12 cellular contexts compared by ENCODE assay signal in genomic region chr18:23356915-23357421, GRCh38.
DNase-seq lines count a peak whose midpoint lies in the region; ATAC-seq and TF ChIP-seq lines count a peak whose summit lies in the region.
"Had no signal": no experiment of that assay in that cellular context is flagged by ENCODE, and none has a peak within 500 bp of the region (broad histone marks: within the 10 kb centered on the region; RNA-seq: fewer than 3 reads in every experiment).

No MANE protein-coding gene starts in this region.

- H3K27ac ChIP-seq in heart left ventricle = peak overlapping the region; percentile 39 to 87 (median 67)
- H3K27ac ChIP-seq: SK-N-MC had no signal

- in situ Hi-C loops in astrocyte of the spinal cord (cut with HindIII; ENCODE audit: low sequenced_read_pairs) = no loop called here

- DNase-seq in AG20443 (ENCODE audit: low spot score) = peak; percentile 39
- DNase-seq in astrocyte of the spinal cord (ENCODE audit: low read depth, low spot score) = peak; percentile 79
- no peak for DNase-seq in heart left ventricle
- no peak for DNase-seq in progenitor cell of endocrine pancreas (ENCODE audit: low spot score, unreplicated experiment)
- DNase-seq in NCI-H510A (lab: John Stamatoyannopoulos, UW) = no peak
- no peak for DNase-seq in GM19238 (ENCODE audit: insufficient read length, low spot score)
- DNase-seq in naive thymus-derived CD8-positive, alpha-beta T cell = no peak
- no peak for DNase-seq in stimulated activated CD4-positive, alpha-beta T cell treated with anti-CD3 and anti-CD28 coated beads, Interleukin-4, amount 100 ng/mL, for 4 hours
- DNase-seq: activated CD4-positive, alpha-beta T cell treated with anti-CD3 and anti-CD28 coated beads for 36 hours; activated naive CD4-positive, alpha-beta T cell treated with anti-CD3 and anti-CD28 coated beads for 36 hours; Kasumi-1 had no signal

- H3K4me1 Mint-ChIP-seq in progenitor cell of endocrine pancreas (ENCODE audit: low read depth) = peaks cover 20% of the 10 kb centered on the region
- peaks cover 6 to 27% (median 15%) of the 10 kb centered on the region in 4 donors for H3K4me1 Mint-ChIP-seq in naive thymus-derived CD8-positive, alpha-beta T cell

- WGBS in heart left ventricle, 4 donors = 45 to 69% (median 62%) methylated on average over 1 of the region's 1 CpG

- H3K4me3 ChIP-seq in astrocyte of the spinal cord (ENCODE audit: low read depth, low read length) = no peak overlapping the region
- H3K4me3 ChIP-seq in heart left ventricle = no peak overlapping the region
- H3K4me3 ChIP-seq: SK-N-MC had no signal

- peaks cover 9% of the 10 kb centered on the region for H3K36me3 Mint-ChIP-seq in progenitor cell of endocrine pancreas (ENCODE audit: insufficient read depth)
- H3K36me3 Mint-ChIP-seq in naive thymus-derived CD8-positive, alpha-beta T cell = peaks cover 12 to 16% (median 16%) of the 10 kb centered on the region in 3 donors

- peak in 2 of 4 donors; percentile 24 to 27 for ATAC-seq in heart left ventricle
- ATAC-seq in naive thymus-derived CD8-positive, alpha-beta T cell = no peak
- ATAC-seq: activated CD4-positive, alpha-beta T cell treated with anti-CD3 and anti-CD28 coated beads for 36 hours had no signal

- H3K27me3 ChIP-seq in heart left ventricle = no peaks in the 10 kb centered on the region

- H3K4me3 Mint-ChIP-seq in progenitor cell of endocrine pancreas (ENCODE audit: low read depth) = no peak overlapping the region
- no peak overlapping the region for H3K4me3 Mint-ChIP-seq in naive thymus-derived CD8-positive, alpha-beta T cell
- H3K4me3 Mint-ChIP-seq: activated CD4-positive, alpha-beta T cell treated with anti-CD3 and anti-CD28 coated beads for 36 hours; activated naive CD4-positive, alpha-beta T cell treated with anti-CD3 and anti-CD28 coated beads for 36 hours had no signal

- H3K9me3 ChIP-seq in heart left ventricle = no peaks in the 10 kb centered on the region

- intact Hi-C loops in heart left ventricle (cut with DNase I) = loop anchor here in 8 of 10 donors (5.0 to 10.0 kb wide), 7 partner anchors 80 to 425 kb away; partner anchors contain the start of gene RBBP8 (in 1 of the 8)

- TF ChIP-seq CTCF in astrocyte of the spinal cord (IDR thresholded peaks at IDR 0.05; ENCODE audit: low read depth, low read length) (no peak), heart left ventricle (IDR thresholded peaks at IDR 0.05) (peak in 1 of 12 donors; percentile 2), progenitor cell of endocrine pancreas (IDR thresholded peaks at IDR 0.05; ENCODE audit: unreplicated experiment) (no peak)

- peaks cover 0 to 4% (median 0%) of the 10 kb centered on the region in 9 donors for H3K36me3 ChIP-seq in heart left ventricle

- H3K4me1 ChIP-seq in heart left ventricle = peaks cover 0 to 33% (median 22%) of the 10 kb centered on the region in 12 donors

- H3K9me3 Mint-ChIP-seq in progenitor cell of endocrine pancreas (ENCODE audit: low read depth) = peaks cover 6% of the 10 kb centered on the region
- no peaks in the 10 kb centered on the region for H3K9me3 Mint-ChIP-seq in naive thymus-derived CD8-positive, alpha-beta T cell
- H3K9me3 Mint-ChIP-seq: activated naive CD4-positive, alpha-beta T cell treated with anti-CD3 and anti-CD28 coated beads for 36 hours had no signal

- peak overlapping the region; percentile 43 for H3K27ac Mint-ChIP-seq in progenitor cell of endocrine pancreas
- no peak overlapping the region for H3K27ac Mint-ChIP-seq in naive thymus-derived CD8-positive, alpha-beta T cell
- H3K27ac Mint-ChIP-seq: activated CD4-positive, alpha-beta T cell treated with anti-CD3 and anti-CD28 coated beads for 36 hours; activated naive CD4-positive, alpha-beta T cell treated with anti-CD3 and anti-CD28 coated beads for 36 hours had no signal

- POLR2A ChIA-PET in naive thymus-derived CD8-positive, alpha-beta T cell (lab: Charles Lee) = no interaction called here

- no peaks in the 10 kb centered on the region for H3K27me3 Mint-ChIP-seq in progenitor cell of endocrine pancreas
- no peaks in the 10 kb centered on the region for H3K27me3 Mint-ChIP-seq in naive thymus-derived CD8-positive, alpha-beta T cell
- H3K27me3 Mint-ChIP-seq: activated CD4-positive, alpha-beta T cell treated with anti-CD3 and anti-CD28 coated beads for 36 hours had no signal

- no peak for TF ChIP-seq POLR2A in heart left ventricle (IDR thresholded peaks at IDR 0.05)

Comparison
In these comparisons a context has a peak if more than half of its experiments do, and no peak if none do; other contexts are left out.
1. DNase-seq: peak in AG20443 (single experiment) and astrocyte of the spinal cord (single experiment); none in heart left ventricle (0 of 5), progenitor cell of endocrine pancreas (single experiment), NCI-H510A (single experiment), GM19238 (single experiment), naive thymus-derived CD8-positive, alpha-beta T cell (0 of 10) and stimulated activated CD4-positive, alpha-beta T cell treated with anti-CD3 and anti-CD28 coated beads, Interleukin-4, amount 100 ng/mL, for 4 hours (0 of 2).